Comparison of ENCODE assay signal across 14 cellular contexts in genomic region chr19:38834104-38834490, GRCh38. TPM values are rescaled to one million over a fixed set of nuclear protein-coding genes. Genes with fewer than 3 reads are reported as not detected.
A peak's percentile ranks its signal among the peaks of the same experiment; 100 is the strongest.
DNase-seq lines count a peak whose midpoint lies in the region; ATAC-seq and TF ChIP-seq lines count a peak whose summit lies in the region.
"Had no signal": no experiment of that assay in that cellular context is flagged by ENCODE, and none has a peak within 500 bp of the region (broad histone marks: within the 10 kb centered on the region; RNA-seq: fewer than 3 reads in every experiment).

No MANE protein-coding gene starts in this region.

- CTCF ChIA-PET in MCF 10A (lab: Yijun Ruan, JAX): interaction anchor here (0.5 to 1.9 kb wide), 4 partner anchors 22 to 452 kb away, joined by 3 to 6 read pairs (median 4); no protein-coding TSS in a partner anchor

- no peak overlapping the region for H3K4me3 Mint-ChIP-seq in MCF 10A (ENCODE audit: unreplicated experiment)
- no peak overlapping the region for H3K4me3 Mint-ChIP-seq in glutamatergic neuron (ENCODE audit: unreplicated experiment)
- H3K4me3 Mint-ChIP-seq in type B pancreatic cell: no peak overlapping the region
- H3K4me3 Mint-ChIP-seq: activated CD4-positive, alpha-beta T cell treated with anti-CD3 and anti-CD28 coated beads, Interleukin-2, amount 10 ng/mL, durations not matched to agents 7 days and 5 days had no signal

- H3K4me1 Mint-ChIP-seq in MCF 10A (ENCODE audit: insufficient read depth, unreplicated experiment) (peaks cover 25% of the 10 kb centered on the region), glutamatergic neuron (ENCODE audit: low read depth, unreplicated experiment) (peaks cover 9% of the 10 kb centered on the region), type B pancreatic cell (ENCODE audit: unreplicated experiment) (peaks cover 31% of the 10 kb centered on the region)

- H3K27ac Mint-ChIP-seq in MCF 10A (ENCODE audit: low read depth, unreplicated experiment): no peak overlapping the region
- peak overlapping the region; percentile 38 for H3K27ac Mint-ChIP-seq in glutamatergic neuron (ENCODE audit: unreplicated experiment)
- peak overlapping the region; percentile 99 for H3K27ac Mint-ChIP-seq in type B pancreatic cell
- H3K27ac Mint-ChIP-seq: activated CD4-positive, alpha-beta T cell treated with anti-CD3 and anti-CD28 coated beads, Interleukin-2, amount 10 ng/mL, durations not matched to agents 7 days and 5 days had no signal

- TF ChIP-seq CTCF in breast epithelium (IDR thresholded peaks at IDR 0.05): no peak
- TF ChIP-seq CTCF in MCF 10A (IDR thresholded peaks at IDR 0.05; ENCODE audit: unreplicated experiment): no peak
- no peak for TF ChIP-seq CTCF in glutamatergic neuron (IDR thresholded peaks at IDR 0.05; ENCODE audit: partially characterized antibody, unreplicated experiment)
- TF ChIP-seq CTCF in type B pancreatic cell (conservative IDR thresholded peaks at IDR 0.05): no peak

- TF ChIP-seq POLR2A in breast epithelium (IDR thresholded peaks at IDR 0.05): no peak

- peak overlapping the region; percentile 5 to 67 for H3K27ac ChIP-seq in breast epithelium
- H3K27ac ChIP-seq: vagina had no signal

- intact Hi-C loops in breast epithelium (cut with DNase I; ENCODE audit: low total_unique reads): no loop called here
- intact Hi-C loops in MCF 10A (cut with micrococcal nuclease): loop anchor here (5.0 kb wide), 2 partner anchors 37 to 277 kb away; no protein-coding TSS in a partner anchor

- no peaks in the 10 kb centered on the region for H3K36me3 ChIP-seq in breast epithelium

- H3K9me3 Mint-ChIP-seq in MCF 10A (ENCODE audit: unreplicated experiment): no peaks in the 10 kb centered on the region
- H3K9me3 Mint-ChIP-seq in glutamatergic neuron (ENCODE audit: unreplicated experiment): peaks cover 3% of the 10 kb centered on the region
- no peaks in the 10 kb centered on the region for H3K9me3 Mint-ChIP-seq in type B pancreatic cell
- H3K9me3 Mint-ChIP-seq: activated CD4-positive, alpha-beta T cell treated with anti-CD3 and anti-CD28 coated beads, Interleukin-2, amount 10 ng/mL, durations not matched to agents 7 days and 5 days had no signal

- H3K36me3 Mint-ChIP-seq in MCF 10A (ENCODE audit: insufficient read depth, unreplicated experiment) (peaks cover 55% of the 10 kb centered on the region), glutamatergic neuron (ENCODE audit: unreplicated experiment) (no peaks in the 10 kb centered on the region), type B pancreatic cell (peaks cover 31% of the 10 kb centered on the region)

- no peak for DNase-seq in breast epithelium (ENCODE audit: low spot score in 2 of 2)
- no peak for DNase-seq in MCF 10A (ENCODE audit: unreplicated experiment)
- no peak for DNase-seq in glutamatergic neuron
- DNase-seq in type B pancreatic cell (ENCODE audit: extremely low spot score, unreplicated experiment): no peak
- no peak for DNase-seq in UCSD-AML1 (lab: John Stamatoyannopoulos, UW; ENCODE audit: unreplicated experiment)
- DNase-seq: activated CD4-positive, alpha-beta T cell treated with anti-CD3 and anti-CD28 coated beads, Interleukin-2, amount 10 ng/mL, durations not matched to agents 7 days and 5 days; activated effector memory CD4-positive, alpha-beta T cell treated with Interleukin-2 at 50 U/mL for 16 hours; Calu3; NCI-H1048; NCI-H2227 treated with DMSO at 0.1 percent for 48 hours; OCI-M1 had no signal

- ATAC-seq in HG02610 (IDR thresholded peaks at IDR 0.05; ENCODE audit: unreplicated experiment): no peak

- H3K4me3 ChIP-seq in breast epithelium: no peak overlapping the region
- H3K4me3 ChIP-seq: vagina had no signal

- H3K27me3 ChIP-seq in breast epithelium: no peaks in the 10 kb centered on the region
- H3K27me3 ChIP-seq: vagina had no signal

- H3K9me3 ChIP-seq in breast epithelium: no peaks in the 10 kb centered on the region
- H3K9me3 ChIP-seq: vagina had no signal

- POLR2A ChIA-PET in MCF 10A (lab: Yijun Ruan, JAX): interaction anchor here (0.8 to 5.8 kb wide), 5 partner anchors 18 to 186 kb away, joined by 3 to 74 read pairs (median 5); partner anchors contain the start of gene ACTN4

- H3K27me3 Mint-ChIP-seq in MCF 10A (ENCODE audit: insufficient read depth, unreplicated experiment) (no peaks in the 10 kb centered on the region), glutamatergic neuron (ENCODE audit: unreplicated experiment) (peaks cover 4% of the 10 kb centered on the region), type B pancreatic cell (no peaks in the 10 kb centered on the region)
- H3K27me3 Mint-ChIP-seq: activated CD4-positive, alpha-beta T cell treated with anti-CD3 and anti-CD28 coated beads, Interleukin-2, amount 10 ng/mL, durations not matched to agents 7 days and 5 days had no signal

- BruUV-seq in MCF 10A (replicated peaks; lab: Mats Ljungman, UMichigan): no TSS peak

- peaks cover 17 to 19% of the 10 kb centered on the region in 2 donors for H3K4me1 ChIP-seq in breast epithelium

RNA-seq across cellular contexts. Expression of gene ECH1, which starts 2.5 kb away (rescaled TPM):
- total RNA-seq in breast epithelium (100 to 1,000 TPM in 1 of 3 donors, 10 to 100 TPM in 2; 85.8 to 113 (median 93.8) TPM), MCF 10A (2022) (109 and 130 TPM in 2 replicates), glutamatergic neuron (ENCODE audit: unreplicated experiment) (77.8 TPM), type B pancreatic cell (ENCODE audit: low replicate concordance) (134 and 142 TPM in 2 replicates)

RNA-seq across cellular contexts. Expression of gene HNRNPL, which starts 15.7 kb away (rescaled TPM):
- 100 to 1,000 TPM; 164 to 193 (median 168) TPM for total RNA-seq in breast epithelium
- total RNA-seq in MCF 10A (2022): 288 and 421 TPM in 2 replicates
- 371 TPM for total RNA-seq in glutamatergic neuron (ENCODE audit: unreplicated experiment)
- total RNA-seq in type B pancreatic cell (ENCODE audit: low replicate concordance): 338 and 451 TPM in 2 replicates

RNA-seq across cellular contexts. Expression of gene LGALS4, which starts 21.4 kb away (rescaled TPM):
- 10 to 100 TPM in 1 of 3 donors, under 1 TPM in 2; 0.80 to 16.4 (median 0.88) TPM for total RNA-seq in breast epithelium
- total RNA-seq in MCF 10A (2022): 0.61 TPM in 1 of 2 replicates, not detected in the other
- total RNA-seq in glutamatergic neuron (ENCODE audit: unreplicated experiment): not detected
- 33.4 and 104 TPM in 2 replicates for total RNA-seq in type B pancreatic cell (ENCODE audit: low replicate concordance)
- total RNA-seq: vagina had no signal

RNA-seq across cellular contexts. Expression of gene RINL, which starts 44.0 kb away (rescaled TPM):
- total RNA-seq in breast epithelium (10 to 100 TPM in 2 of 3 donors, 1 to 10 TPM in 1; 4.5 to 13.0 (median 12.8) TPM), MCF 10A (2022) (3.7 and 4.7 TPM in 2 replicates), glutamatergic neuron (ENCODE audit: unreplicated experiment) (2.7 TPM), type B pancreatic cell (ENCODE audit: low replicate concordance) (1.7 and 3.4 TPM in 2 replicates)

RNA-seq across cellular contexts. Expression of gene LGALS7B, which starts 45.1 kb away (rescaled TPM):
- total RNA-seq in breast epithelium: 10 to 100 TPM in 1 of 3 donors, 1 to 10 TPM in 1, not detected in 1; 5.9 to 23.6 TPM
- total RNA-seq in MCF 10A (2022): 2.5 and 2.6 TPM in 2 replicates
- total RNA-seq in glutamatergic neuron (ENCODE audit: unreplicated experiment): not detected
- not detected in 2 replicates for total RNA-seq in type B pancreatic cell (ENCODE audit: low replicate concordance)
- total RNA-seq: activated CD4-positive, alpha-beta T cell treated with anti-CD3 and anti-CD28 coated beads, Interleukin-2, amount 10 ng/mL, durations not matched to agents 7 days and 5 days; HT-29 had no signal
